Comparison of ENCODE assay signal across 23 cellular contexts in genomic region chr3:116492379-116492778, GRCh38. TPM values are rescaled to one million over a fixed set of nuclear protein-coding genes. Genes with fewer than 3 reads are reported as not detected.
"Had no signal": no experiment of that assay in that cellular context is flagged by ENCODE, and none has a peak within 500 bp of the region (broad histone marks: within the 10 kb centered on the region; RNA-seq: fewer than 3 reads in every experiment).

No MANE protein-coding gene starts in this region.

- H3K27me3 ChIP-seq: SJSA1 had no signal

- H3K4me3 ChIP-seq: K562, SJSA1, SK-N-MC had no signal

- DNase-seq: Kasumi-1, MM.1S, NCI-H1092 treated with DMSO at 0.1 percent for 48 hours, NCI-H1436, NCI-H187, NCI-H2029, NCI-H2081 treated with DMSO at 0.1 percent for 48 hours, NCI-H2171, NCI-H226, NCI-H446, NCI-H510A, NCI-H524 treated with DMSO at 0.1 percent for 48 hours, NCI-H69, NCI-H774, Right ventricle myocardium superior, RPMI8226, SIG-M5 had no signal

- H3K36me3 ChIP-seq: SJSA1 had no signal

- H3K4me3 Mint-ChIP-seq: IgD-negative memory B cell had no signal

- H3K9me3 ChIP-seq: SJSA1 had no signal

- H3K27ac Mint-ChIP-seq: IgD-negative memory B cell had no signal

- H3K4me1 Mint-ChIP-seq: IgD-negative memory B cell had no signal

- H3K27me3 Mint-ChIP-seq: IgD-negative memory B cell had no signal

- H3K36me3 Mint-ChIP-seq: IgD-negative memory B cell had no signal

- ATAC-seq: K562 had no signal

- H3K4me1 ChIP-seq: SJSA1 had no signal

- H3K27ac ChIP-seq: HL-60, KMS-11, SJSA1, SK-N-MC had no signal

RNA-seq across cellular contexts. Expression of gene LSAMP, which starts 47.1 kb away (rescaled TPM):
- total RNA-seq: SJSA1 had no signal
